Comparison of ENCODE assay signal across 26 cellular contexts in the genomic region with DNA sequence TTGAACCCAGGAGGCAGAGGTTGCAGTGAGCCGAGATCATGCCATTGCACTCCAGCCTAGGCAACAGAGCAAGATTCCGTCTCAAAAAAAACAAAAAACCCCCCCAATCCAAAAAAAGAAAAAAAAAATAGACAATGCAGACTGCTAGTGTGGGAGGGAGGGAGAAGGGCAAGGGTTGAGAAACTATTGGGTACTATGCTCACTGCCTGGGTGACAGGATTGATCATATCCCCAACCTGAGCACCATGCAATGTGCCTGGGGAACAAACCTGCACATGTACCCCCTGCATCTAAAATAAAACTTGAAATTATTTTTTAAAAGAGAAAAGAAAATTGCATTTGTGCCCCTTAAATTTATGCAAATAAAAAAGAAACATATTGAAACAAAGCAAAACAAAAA.
"Had no signal": no experiment of that assay in that cellular context is flagged by ENCODE, and none has a peak within 500 bp of the region (broad histone marks: within the 10 kb centered on the region; RNA-seq: fewer than 3 reads in every experiment).

No MANE protein-coding gene starts in this region.

- H3K4me3 ChIP-seq: colonic mucosa, dorsolateral prefrontal cortex, esophagus muscularis mucosa, ovary, sigmoid colon, thoracic aorta had no signal

- H3K27ac Mint-ChIP-seq: activated B cell treated with CpG ODN at 0.5 μM for 24 hours; activated CD4-positive, alpha-beta T cell treated with anti-CD3 and anti-CD28 coated beads for 36 hours; activated naive CD8-positive, alpha-beta T cell treated with anti-CD3 and anti-CD28 coated beads, Interleukin-2, amount 10 ng/mL, durations not matched to agents 7 days and 5 days; activated T-helper 2 cell treated with anti-CD3 and anti-CD28 coated beads, Interferon-gamma antibody, Interleukin-2, Interleukin-4, amounts not matched to agents 10 μg/mL and 5 μg/mL and 100 μg/mL, durations not matched to agents 14 hours and 24 hours and 36 hours; memory B cell; naive thymus-derived CD8-positive, alpha-beta T cell; T-helper 1 cell treated with Interleukin-12 subunit alpha and Interleukin-12 subunit beta and Interleukin-4 antibody, amounts not matched to agents 30 μg/mL and 1 μg/mL, for 36 hours had no signal

- H3K27ac ChIP-seq: colonic mucosa, dorsolateral prefrontal cortex, esophagus muscularis mucosa, neutrophil, ovary, sigmoid colon, thoracic aorta had no signal

- H3K36me3 Mint-ChIP-seq: activated naive CD8-positive, alpha-beta T cell treated with anti-CD3 and anti-CD28 coated beads, Interleukin-2, amount 10 ng/mL, durations not matched to agents 7 days and 5 days had no signal

- DNase-seq: activated B cell treated with CpG ODN at 0.5 μM for 24 hours; activated CD4-positive, alpha-beta T cell treated with anti-CD3 and anti-CD28 coated beads for 36 hours; activated CD4-positive, alpha-beta T cell treated with anti-CD3 and anti-CD28 coated beads, Interleukin-2, amount 50 U/mL, for 4 hours; activated CD8-positive, alpha-beta memory T cell treated with anti-CD3 and anti-CD28 coated beads, Interleukin-2, amount 50 U/mL, for 48 hours; activated naive CD4-positive, alpha-beta T cell; activated naive CD8-positive, alpha-beta T cell treated with anti-CD3 and anti-CD28 coated beads, Interleukin-2, amount 10 ng/mL, durations not matched to agents 7 days and 5 days; activated T-cell treated with anti-CD3 and anti-CD28 coated beads, Interleukin-2, amount 50 U/mL, for 4 hours; amniotic stem cell; colonic mucosa; dorsolateral prefrontal cortex; effector memory CD8-positive, alpha-beta T cell; glutamatergic neuron; hippocampal formation; naive thymus-derived CD8-positive, alpha-beta T cell; ovary; stimulated activated CD4-positive, alpha-beta T cell treated with anti-CD3 and anti-CD28 coated beads, Interleukin-2, amount 100 ng/mL, for 48 hours; stimulated activated CD8-positive, alpha-beta memory T cell treated with anti-CD3 and anti-CD28 coated beads, Interleukin-4, amount 100 ng/mL, for 48 hours; stimulated activated naive CD4-positive, alpha-beta T cell; T1000 had no signal

- H3K9me3 ChIP-seq: colonic mucosa, esophagus muscularis mucosa, neutrophil, ovary, sigmoid colon, thoracic aorta had no signal

- H3K9me3 Mint-ChIP-seq: activated naive CD8-positive, alpha-beta T cell treated with anti-CD3 and anti-CD28 coated beads, Interleukin-2, amount 10 ng/mL, durations not matched to agents 7 days and 5 days; activated T-cell treated with anti-CD3 and anti-CD28 coated beads, Interleukin-2, amount 50 U/mL, for 4 hours; activated T-helper 2 cell treated with anti-CD3 and anti-CD28 coated beads, Interferon-gamma antibody, Interleukin-2, Interleukin-4, amounts not matched to agents 10 μg/mL and 5 μg/mL and 100 μg/mL, durations not matched to agents 14 hours and 24 hours and 36 hours; effector memory CD8-positive, alpha-beta T cell; naive thymus-derived CD8-positive, alpha-beta T cell; T-helper 1 cell treated with Interleukin-12 subunit alpha and Interleukin-12 subunit beta and Interleukin-4 antibody, amounts not matched to agents 30 μg/mL and 1 μg/mL, for 36 hours had no signal

- ATAC-seq: activated CD4-positive, alpha-beta T cell treated with anti-CD3 and anti-CD28 coated beads for 36 hours; activated T-cell treated with anti-CD3 and anti-CD28 coated beads, Interleukin-2, amount 50 U/mL, for 4 hours; effector memory CD8-positive, alpha-beta T cell; naive thymus-derived CD8-positive, alpha-beta T cell had no signal

- H3K36me3 ChIP-seq: colonic mucosa, esophagus muscularis mucosa, neutrophil, ovary, sigmoid colon, thoracic aorta had no signal

- H3K4me3 Mint-ChIP-seq: activated B cell treated with CpG ODN at 0.5 μM for 24 hours; activated CD4-positive, alpha-beta T cell treated with anti-CD3 and anti-CD28 coated beads for 36 hours; activated naive CD8-positive, alpha-beta T cell treated with anti-CD3 and anti-CD28 coated beads, Interleukin-2, amount 10 ng/mL, durations not matched to agents 7 days and 5 days; activated T-cell treated with anti-CD3 and anti-CD28 coated beads, Interleukin-2, amount 50 U/mL, for 4 hours; effector memory CD8-positive, alpha-beta T cell; memory B cell; naive thymus-derived CD8-positive, alpha-beta T cell; T-helper 1 cell treated with Interleukin-12 subunit alpha and Interleukin-12 subunit beta and Interleukin-4 antibody, amounts not matched to agents 30 μg/mL and 1 μg/mL, for 36 hours had no signal

- H3K4me1 ChIP-seq: colonic mucosa had no signal

- H3K4me1 Mint-ChIP-seq: activated B cell treated with CpG ODN at 0.5 μM for 24 hours, memory B cell had no signal

- H3K27me3 ChIP-seq: colonic mucosa, dorsolateral prefrontal cortex, esophagus muscularis mucosa, ovary, sigmoid colon had no signal
